In the genomic region with DNA sequence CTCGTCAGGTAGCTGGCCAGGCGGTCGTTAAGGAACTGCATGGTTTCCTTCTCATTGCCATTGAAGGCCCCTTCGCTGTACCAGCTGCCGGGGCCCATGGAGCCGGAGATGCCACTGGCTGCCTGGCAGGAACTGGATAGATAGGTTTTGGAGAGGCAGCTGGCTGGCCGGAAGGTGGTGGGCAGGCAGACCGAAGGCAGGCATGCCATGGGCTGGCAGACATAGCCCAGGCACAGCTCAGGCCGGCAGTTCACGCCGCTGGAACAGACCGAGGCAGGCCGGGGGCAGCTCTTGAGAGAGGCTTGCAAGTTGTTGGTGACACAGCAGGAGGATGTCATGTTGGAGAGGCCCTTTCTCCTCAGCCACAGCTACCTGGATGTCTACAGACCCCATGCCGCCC, we compare ENCODE assay signal across 33 cellular contexts. TPM values are rescaled to one million over a fixed set of nuclear protein-coding genes. Genes with fewer than 3 reads are reported as not detected.
"Had no signal": no experiment of that assay in that cellular context is flagged by ENCODE, and none has a peak within 500 bp of the region (broad histone marks: within the 10 kb centered on the region; RNA-seq: fewer than 3 reads in every experiment).

A gene (minus strand): TSS at position 399 of the 400 bp plus-strand sequence. CDS start 61 bp downstream, at position 338.

- H3K27me3 ChIP-seq: right atrium auricular region, thyroid gland had no signal

- DNase-seq: cortex of kidney; effector memory CD8-positive, alpha-beta T cell; erythroblast; foreskin fibroblast; gastrocnemius medialis; head of caudate nucleus; kidney; naive thymus-derived CD8-positive, alpha-beta T cell; nephron progenitor cell; stimulated activated CD4-positive, alpha-beta T cell treated with anti-CD3 and anti-CD28 coated beads, Interleukin-12 subunit alpha, Interleukin-12 subunit beta, amount 100 ng/mL, for 4 hours; stimulated activated CD4-positive, alpha-beta T cell treated with anti-CD3 and anti-CD28 coated beads, Interleukin-1b, Interleukin-23, amount 100 ng/mL, for 48 hours; stimulated activated CD4-positive, alpha-beta T cell treated with anti-CD3 and anti-CD28 coated beads, Interleukin-4, amount 100 ng/mL, for 1 hour; stimulated activated CD8-positive, alpha-beta memory T cell treated with anti-CD3 and anti-CD28 coated beads, Interleukin-4, amount 100 ng/mL, for 48 hours; stimulated activated naive CD4-positive, alpha-beta T cell; stimulated activated naive CD8-positive, alpha-beta T cell treated with anti-CD3 and anti-CD28 coated beads, Interleukin-15, amount 100 ng/mL, for 72 hours; thyroid gland; trophoblast cell had no signal

- H3K36me3 ChIP-seq: gastrocnemius medialis, neutrophil, prostate gland, right atrium auricular region, thyroid gland had no signal

- H3K4me3 ChIP-seq: gastrocnemius medialis, prostate gland, right atrium auricular region, smooth muscle cell, thyroid gland had no signal

- H3K9me3 ChIP-seq: gastrocnemius medialis, neutrophil, prostate gland, thyroid gland had no signal

- H3K4me1 ChIP-seq: gastrocnemius medialis, parathyroid adenoma, prostate gland had no signal

- H3K9ac ChIP-seq: parathyroid adenoma had no signal

- ATAC-seq: effector memory CD8-positive, alpha-beta T cell; gastrocnemius medialis; left lobe of liver; naive thymus-derived CD8-positive, alpha-beta T cell; sciatic nerve; stimulated activated naive CD8-positive, alpha-beta T cell treated with anti-CD3 and anti-CD28 coated beads, Interleukin-15, amount 100 ng/mL, for 72 hours had no signal

- H3K4me2 ChIP-seq: smooth muscle cell had no signal

- H2AFZ ChIP-seq: parathyroid adenoma had no signal

- H3K27ac ChIP-seq: gastrocnemius medialis, neutrophil, parathyroid adenoma, prostate gland, right atrium auricular region, thyroid gland had no signal

RNA-seq across cellular contexts. Expression of the gene that starts here (rescaled TPM):
- total RNA-seq: dermis microvascular lymphatic vessel endothelial cell; glomerular endothelial cell; kidney; left lobe of liver; liver; lung microvascular endothelial cell; mesenteric fat pad; myocyte; naive thymus-derived CD8-positive, alpha-beta T cell; omental fat pad; prostate gland; right atrium auricular region; smooth muscle cell; temporal lobe; thyroid gland; urinary bladder had no signal
- polyA plus RNA-seq: liver; naive thymus-derived CD8-positive, alpha-beta T cell; smooth muscle cell; urinary bladder had no signal
